8 cellular contexts compared by ENCODE assay signal in genomic region chr10:51699145-51699474, GRCh38. TPM values are rescaled to one million over a fixed set of nuclear protein-coding genes. Genes with fewer than 3 reads are reported as not detected.
DNase-seq lines count a peak whose midpoint lies in the region; ATAC-seq and TF ChIP-seq lines count a peak whose summit lies in the region.

No MANE protein-coding gene starts in this region.

- peak overlapping the region; percentile 98 to 100 for H3K27ac Mint-ChIP-seq in activated naive CD4-positive, alpha-beta T cell treated with anti-CD3 and anti-CD28 coated beads, Interleukin-2, amount 50 U/mL, for 72 hours
- H3K27ac Mint-ChIP-seq in stimulated activated naive B cell treated with anti-CD40 and anti-IgM and Interleukin-4, amounts not matched to agents 10 μg/mL and 1 μg/mL and 100 μg/mL, for 72 hours: peak overlapping the region; percentile 100

- DNase-seq in AG08395 (ENCODE audit: low spot score): peak; percentile 19
- DNase-seq in activated naive CD4-positive, alpha-beta T cell treated with anti-CD3 and anti-CD28 coated beads, Interleukin-2, amount 50 U/mL, for 72 hours (ENCODE audit: low spot score in 2 of 2): no peak
- DNase-seq in stimulated activated naive B cell treated with anti-CD40 and anti-IgM and Interleukin-4, amounts not matched to agents 10 μg/mL and 1 μg/mL and 100 μg/mL, for 72 hours: no peak
- DNase-seq in NCI-H1048 (lab: John Stamatoyannopoulos, UW): no peak
- no peak for DNase-seq in GM20000 (ENCODE audit: low spot score)

- H3K4me1 ChIP-seq in iPS-15b (ENCODE audit: control insufficient read depth, insufficient read depth, low read length): peaks cover 3% of the 10 kb centered on the region

- TF ChIP-seq CTCF in GM20000 (IDR thresholded peaks at IDR 0.05; ENCODE audit: extremely low read depth, missing control alignments): no peak

- no peaks in the 10 kb centered on the region for H3K9me3 Mint-ChIP-seq in activated naive CD4-positive, alpha-beta T cell treated with anti-CD3 and anti-CD28 coated beads, Interleukin-2, amount 50 U/mL, for 72 hours
- H3K9me3 Mint-ChIP-seq in stimulated activated naive B cell treated with anti-CD40 and anti-IgM and Interleukin-4, amounts not matched to agents 10 μg/mL and 1 μg/mL and 100 μg/mL, for 72 hours: no peaks in the 10 kb centered on the region

- H3K4me1 Mint-ChIP-seq in stimulated activated naive B cell treated with anti-CD40 and anti-IgM and Interleukin-4, amounts not matched to agents 10 μg/mL and 1 μg/mL and 100 μg/mL, for 72 hours: peaks cover 15 to 45% of the 10 kb centered on the region in 2 donors

- ATAC-seq in GM19372 (IDR thresholded peaks at IDR 0.05; ENCODE audit: low read depth, unreplicated experiment) (peak; percentile 21), HG03378 (IDR thresholded peaks at IDR 0.05; ENCODE audit: unreplicated experiment) (peak; percentile 27)
- peak; percentile 42 to 49 for ATAC-seq in activated naive CD4-positive, alpha-beta T cell treated with anti-CD3 and anti-CD28 coated beads, Interleukin-2, amount 50 U/mL, for 72 hours
- ATAC-seq in stimulated activated naive B cell treated with anti-CD40 and anti-IgM and Interleukin-4, amounts not matched to agents 10 μg/mL and 1 μg/mL and 100 μg/mL, for 72 hours (replicated peaks): peak; percentile 49 to 52

- H3K36me3 Mint-ChIP-seq in activated naive CD4-positive, alpha-beta T cell treated with anti-CD3 and anti-CD28 coated beads, Interleukin-2, amount 50 U/mL, for 72 hours: peaks cover 33 to 38% of the 10 kb centered on the region in 2 donors
- peaks cover 14 to 31% of the 10 kb centered on the region in 2 donors for H3K36me3 Mint-ChIP-seq in stimulated activated naive B cell treated with anti-CD40 and anti-IgM and Interleukin-4, amounts not matched to agents 10 μg/mL and 1 μg/mL and 100 μg/mL, for 72 hours

- peak overlapping the region; percentile 99 for H3K4me3 ChIP-seq in iPS-15b (ENCODE audit: low read depth, low read length)

- peak overlapping the region; percentile 95 for H3K9ac ChIP-seq in iPS-15b (ENCODE audit: low read depth, low read length)

- H3K27me3 Mint-ChIP-seq in stimulated activated naive B cell treated with anti-CD40 and anti-IgM and Interleukin-4, amounts not matched to agents 10 μg/mL and 1 μg/mL and 100 μg/mL, for 72 hours: peaks cover 0 to under 1% of the 10 kb centered on the region in 2 donors

- H3K4me3 Mint-ChIP-seq in stimulated activated naive B cell treated with anti-CD40 and anti-IgM and Interleukin-4, amounts not matched to agents 10 μg/mL and 1 μg/mL and 100 μg/mL, for 72 hours: peak overlapping the region; percentile 93 to 99

- no peaks in the 10 kb centered on the region for H3K9me3 ChIP-seq in iPS-15b (ENCODE audit: control insufficient read depth, insufficient read depth, low read length)

- peaks cover 7% of the 10 kb centered on the region for H3K36me3 ChIP-seq in iPS-15b (ENCODE audit: control insufficient read depth, insufficient read depth, low read length)

- H3K27me3 ChIP-seq in iPS-15b (ENCODE audit: control insufficient read depth, insufficient read depth, low read length): no peaks in the 10 kb centered on the region

RNA-seq across cellular contexts. Expression of gene CSTF2T, which starts 0.3 kb away (rescaled TPM):
- 10 to 100 TPM; 19.8 to 31.9 TPM for total RNA-seq in activated naive CD4-positive, alpha-beta T cell treated with anti-CD3 and anti-CD28 coated beads, Interleukin-2, amount 50 U/mL, for 72 hours
